In the genomic region with DNA sequence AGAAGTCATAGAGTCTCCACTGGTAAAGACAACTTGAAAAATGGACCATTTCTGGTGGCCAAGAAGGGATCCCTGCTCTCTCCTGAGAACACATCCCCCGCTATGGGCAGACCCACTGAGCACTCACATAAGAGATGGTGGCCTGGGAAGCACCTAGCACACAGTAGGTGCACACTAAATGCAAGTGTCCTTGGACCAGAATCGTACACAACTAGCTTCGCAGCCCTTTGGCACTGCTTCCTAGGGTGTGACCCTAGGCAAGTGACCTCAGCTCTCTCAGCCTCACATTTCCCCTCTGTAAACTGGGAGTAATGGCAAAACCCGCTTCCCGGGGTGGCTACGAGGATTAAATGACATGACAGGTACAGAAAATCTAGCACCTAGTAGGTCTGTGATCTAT, we compare ENCODE assay signal across 26 cellular contexts. TPM values are rescaled to one million over a fixed set of nuclear protein-coding genes. Genes with fewer than 3 reads are reported as not detected.
DNase-seq lines count a peak whose midpoint lies in the region; ATAC-seq, FAIRE-seq and TF ChIP-seq lines count a peak whose summit lies in the region.
"Had no signal": no experiment of that assay in that cellular context is flagged by ENCODE, and none has a peak within 500 bp of the region (broad histone marks: within the 10 kb centered on the region; RNA-seq: fewer than 3 reads in every experiment).

No MANE protein-coding gene starts in this region.

- H3K27ac Mint-ChIP-seq in MCF 10A (ENCODE audit: low read depth, unreplicated experiment), result no peak overlapping the region
- no peak overlapping the region for H3K27ac Mint-ChIP-seq in nephron progenitor cell
- H3K27ac Mint-ChIP-seq: activated T-helper 2 cell treated with anti-CD3 and anti-CD28 coated beads, Interferon-gamma antibody, Interleukin-2, Interleukin-4, amounts not matched to agents 10 μg/mL and 5 μg/mL and 100 μg/mL, durations not matched to agents 14 hours and 24 hours and 36 hours; memory B cell; stimulated activated naive CD8-positive, alpha-beta T cell treated with anti-CD3 and anti-CD28 coated beads, Interleukin-15, amount 100 ng/mL, for 72 hours had no signal

- no peak overlapping the region for H3K4me2 ChIP-seq in hepatocyte

- H3K27me3 Mint-ChIP-seq in MCF 10A (ENCODE audit: insufficient read depth, unreplicated experiment) (no peaks in the 10 kb centered on the region), nephron progenitor cell (ENCODE audit: low read depth, poor library complexity) (peaks cover 33% of the 10 kb centered on the region)

- H3K36me3 Mint-ChIP-seq in MCF 10A (ENCODE audit: insufficient read depth, unreplicated experiment) (peaks cover 5% of the 10 kb centered on the region), nephron progenitor cell (ENCODE audit: low read depth) (no peaks in the 10 kb centered on the region)
- H3K36me3 Mint-ChIP-seq: memory B cell had no signal

- H3K4me3 Mint-ChIP-seq in MCF 10A (ENCODE audit: unreplicated experiment), result no peak overlapping the region
- H3K4me3 Mint-ChIP-seq in nephron progenitor cell, result no peak overlapping the region
- H3K4me3 Mint-ChIP-seq: memory B cell; neural crest cell; stimulated activated naive CD8-positive, alpha-beta T cell treated with anti-CD3 and anti-CD28 coated beads, Interleukin-15, amount 100 ng/mL, for 72 hours had no signal

- H3K4me1 ChIP-seq in breast epithelium (peaks cover 0 to 9% of the 10 kb centered on the region in 2 donors), hepatocyte (ENCODE audit: insufficient read depth) (peaks cover 2% of the 10 kb centered on the region), rectal smooth muscle tissue (ENCODE audit: control insufficient read depth, insufficient read depth, low read length) (peaks cover 51% of the 10 kb centered on the region)

- H3K9me3 ChIP-seq in breast epithelium (no peaks in the 10 kb centered on the region), hepatocyte (ENCODE audit: low read depth) (no peaks in the 10 kb centered on the region)
- H3K9me3 ChIP-seq: BE2C, HAP-1, SJCRH30 had no signal

- no peaks in the 10 kb centered on the region for H3K79me2 ChIP-seq in hepatocyte

- TF ChIP-seq CTCF in breast epithelium (IDR thresholded peaks at IDR 0.05) (no peak), MCF 10A (IDR thresholded peaks at IDR 0.05; ENCODE audit: unreplicated experiment) (no peak), hepatocyte (IDR thresholded peaks at IDR 0.05; ENCODE audit: poor library complexity) (no peak), nephron progenitor cell (IDR thresholded peaks at IDR 0.05) (no peak)

- H3K9me3 Mint-ChIP-seq in MCF 10A (ENCODE audit: unreplicated experiment), result no peaks in the 10 kb centered on the region
- peaks cover 2% of the 10 kb centered on the region for H3K9me3 Mint-ChIP-seq in nephron progenitor cell
- H3K9me3 Mint-ChIP-seq: activated T-helper 2 cell treated with anti-CD3 and anti-CD28 coated beads, Interferon-gamma antibody, Interleukin-2, Interleukin-4, amounts not matched to agents 10 μg/mL and 5 μg/mL and 100 μg/mL, durations not matched to agents 14 hours and 24 hours and 36 hours; neural crest cell; stimulated activated naive CD8-positive, alpha-beta T cell treated with anti-CD3 and anti-CD28 coated beads, Interleukin-15, amount 100 ng/mL, for 72 hours had no signal

- BruUV-seq in MCF 10A (replicated peaks; lab: Mats Ljungman, UMichigan), result no TSS peak

- 90% methylated on average over 6 of the region's 6 CpGs for WGBS in hepatocyte (ENCODE audit: low lambda C conversion rate, missing lambda C conversion rate)

- no peaks in the 10 kb centered on the region for H3K27me3 ChIP-seq in breast epithelium
- H3K27me3 ChIP-seq in hepatocyte, result no peaks in the 10 kb centered on the region
- no peaks in the 10 kb centered on the region for H3K27me3 ChIP-seq in rectal smooth muscle tissue (ENCODE audit: control insufficient read depth, insufficient read depth, low read length)
- H3K27me3 ChIP-seq: BE2C, SJCRH30 had no signal

- DNase-seq in breast epithelium (ENCODE audit: low spot score in 2 of 2), result no peak
- DNase-seq in MCF 10A (ENCODE audit: unreplicated experiment), result no peak
- no peak for DNase-seq in hepatocyte (ENCODE audit: low spot score)
- no peak for DNase-seq in urothelium cell line (ENCODE audit: low spot score)
- no peak for DNase-seq in activated gamma-delta T cell (lab: John Stamatoyannopoulos, UW)
- no peak for DNase-seq in nephron progenitor cell
- DNase-seq: 8988T; central memory CD4-positive, alpha-beta T cell; effector memory CD4-positive, alpha-beta T cell; KG1; NCI-H1105; NCI-H524; stimulated activated CD4-positive, alpha-beta T cell treated with anti-CD3 and anti-CD28 coated beads, Interleukin-1b, Interleukin-23, amount 100 ng/mL, for 48 hours; stimulated activated naive CD8-positive, alpha-beta T cell treated with anti-CD3 and anti-CD28 coated beads, Interleukin-15, amount 100 ng/mL, for 72 hours had no signal

- peaks cover 10% of the 10 kb centered on the region for H3K4me1 Mint-ChIP-seq in MCF 10A (ENCODE audit: insufficient read depth, unreplicated experiment)
- peaks cover 39% of the 10 kb centered on the region for H3K4me1 Mint-ChIP-seq in nephron progenitor cell
- H3K4me1 Mint-ChIP-seq: memory B cell; stimulated activated naive CD8-positive, alpha-beta T cell treated with anti-CD3 and anti-CD28 coated beads, Interleukin-15, amount 100 ng/mL, for 72 hours had no signal

- no peaks in the 10 kb centered on the region for H3K9me2 ChIP-seq in hepatocyte (replicated peaks; ENCODE audit: insufficient read depth)

- H2AFZ ChIP-seq in hepatocyte, result no peak overlapping the region

- H4K20me1 ChIP-seq in hepatocyte (ENCODE audit: insufficient read depth, poor library complexity, severe bottlenecking), result no peaks in the 10 kb centered on the region

- ATAC-seq in GM18868 (IDR thresholded peaks at IDR 0.05; ENCODE audit: unreplicated experiment), result no peak
- ATAC-seq: stimulated activated naive CD8-positive, alpha-beta T cell treated with anti-CD3 and anti-CD28 coated beads, Interleukin-15, amount 100 ng/mL, for 72 hours had no signal

- intact Hi-C loops in breast epithelium (cut with DNase I; ENCODE audit: low total_unique reads), result no loop called here
- intact Hi-C loops in MCF 10A (cut with micrococcal nuclease), result no loop called here

- CTCF ChIA-PET in MCF 10A (lab: Yijun Ruan, JAX), result interaction anchor here (0.6 kb wide), 1 partner anchor 173 kb away, joined by 3 read pairs; no protein-coding TSS in a partner anchor

- POLR2A ChIA-PET in MCF 10A (lab: Yijun Ruan, JAX), result no interaction called here

- H3K27ac ChIP-seq in breast epithelium (peak overlapping the region; percentile 57 to 67), hepatocyte (peak overlapping the region; percentile 7), rectal smooth muscle tissue (ENCODE audit: low read depth, low read length) (peak overlapping the region; percentile 89)
- H3K27ac ChIP-seq: HL-60, SJCRH30 had no signal

- H3K4me3 ChIP-seq in breast epithelium (no peak overlapping the region), hepatocyte (no peak overlapping the region), rectal smooth muscle tissue (ENCODE audit: low read length) (no peak overlapping the region)
- H3K4me3 ChIP-seq: HAP-1, SJCRH30 had no signal

- no peaks in the 10 kb centered on the region for H3K36me3 ChIP-seq in breast epithelium
- H3K36me3 ChIP-seq in hepatocyte (replicated peaks; ENCODE audit: insufficient read depth, low read depth), result no peaks in the 10 kb centered on the region
- no peaks in the 10 kb centered on the region for H3K36me3 ChIP-seq in rectal smooth muscle tissue (ENCODE audit: control insufficient read depth, insufficient read depth, low read length)
- H3K36me3 ChIP-seq: BE2C, HAP-1, SJCRH30 had no signal

- TF ChIP-seq POLR2A in breast epithelium (IDR thresholded peaks at IDR 0.05), result no peak

- no peak overlapping the region for H3K9ac ChIP-seq in rectal smooth muscle tissue (ENCODE audit: low read length)

- peak; percentile 27 for FAIRE-seq in urothelium cell line (lab: Jason Lieb, UNC)
- FAIRE-seq: keratinocyte had no signal

RNA-seq across cellular contexts. Expression of gene KCNB1, which starts 35.1 kb away (rescaled TPM):
- total RNA-seq in breast epithelium, result 10 to 100 TPM in 1 of 3 donors, 1 to 10 TPM in 2; 3.9 to 21.8 (median 5.1) TPM
- 2.8 and 3.0 TPM in 2 replicates for total RNA-seq in MCF 10A (2022)
- 0.37 and 0.44 TPM in 2 replicates for total RNA-seq in hepatocyte
- 1.0 and 1.5 TPM in 2 replicates for polyA plus RNA-seq in hepatocyte
- total RNA-seq: activated CD8-positive, alpha-beta memory T cell treated with anti-CD3 and anti-CD28 coated beads for 36 hours; OCI-LY7 had no signal
- polyA plus RNA-seq: keratinocyte had no signal

Comparison
In these comparisons a context has a peak if more than half of its experiments do, and no peak if none do; other contexts are left out.
1. H3K27ac ChIP-seq: peak in every context shown above with its lines; median percentile 89 in rectal smooth muscle tissue; 62 in breast epithelium; 7 in hepatocyte.